Comparison of ENCODE assay signal across 8 cellular contexts in genomic region chr11:2382927-2383822, GRCh38. TPM values are rescaled to one million over a fixed set of nuclear protein-coding genes. Genes with fewer than 3 reads are reported as not detected.
DNase-seq lines count a peak whose midpoint lies in the region; ATAC-seq and TF ChIP-seq lines count a peak whose summit lies in the region.
"Had no signal": no experiment of that assay in that cellular context is flagged by ENCODE, and none has a peak within 500 bp of the region (broad histone marks: within the 10 kb centered on the region; RNA-seq: fewer than 3 reads in every experiment).

No MANE protein-coding gene starts in this region.

- H3K4me3 Mint-ChIP-seq in HFFc6 (peak overlapping the region; percentile 58), immature natural killer cell (peak overlapping the region in 3 of 5 donors; percentile 32 to 41 (median 38))

- ATAC-seq in HG02970 (IDR thresholded peaks at IDR 0.05; ENCODE audit: low FRiP score, unreplicated experiment) (no peak), GM21447 (IDR thresholded peaks at IDR 0.05; ENCODE audit: unreplicated experiment) (no peak)

- H3K4me1 ChIP-seq in ascending aorta = peaks cover 29 to 74% of the 10 kb centered on the region in 2 donors

- H3K27me3 Mint-ChIP-seq in HFFc6 (ENCODE audit: insufficient read depth) (peaks cover 5% of the 10 kb centered on the region; the same call in 1 of the 2 replicates), immature natural killer cell (ENCODE audit: low read depth in 3 of 3) (peaks cover 5 to 20% (median 17%) of the 10 kb centered on the region in 3 donors)

- no peaks in the 10 kb centered on the region for H3K9me3 Mint-ChIP-seq in HFFc6
- H3K9me3 Mint-ChIP-seq in immature natural killer cell = no peaks in the 10 kb centered on the region

- peak overlapping the region; percentile 86 for H3K27ac Mint-ChIP-seq in HFFc6
- peak overlapping the region; percentile 60 to 93 (median 81) for H3K27ac Mint-ChIP-seq in immature natural killer cell

- no peaks in the 10 kb centered on the region for H3K9me3 ChIP-seq in ascending aorta

- H3K27ac ChIP-seq in ascending aorta (peak overlapping the region; percentile 97 to 99), substantia nigra (ENCODE audit: low read depth, low read length, poor library complexity, severe bottlenecking) (peak overlapping the region; percentile 68)

- H3K4me1 Mint-ChIP-seq in HFFc6 (ENCODE audit: low read depth) (peaks cover 68% of the 10 kb centered on the region), immature natural killer cell (peaks cover 76 to 89% of the 10 kb centered on the region in 2 donors)

- H3K27me3 ChIP-seq in ascending aorta = no peaks in the 10 kb centered on the region

- TF ChIP-seq CTCF in HFFc6 (IDR thresholded peaks at IDR 0.05) (peak; percentile 52), ascending aorta (IDR thresholded peaks at IDR 0.05) (peak in 1 of 3 experiments; percentile 9)

- DNase-seq in HFFc6 (peak; percentile 66), ascending aorta (ENCODE audit: low spot score in 2 of 2) (peak in 1 of 2 donors; percentile 86), immature natural killer cell (no peak), substantia nigra (lab: John Stamatoyannopoulos, UW) (peak in 28 of 49 donors; percentile 17 to 75 (median 49)), posterior vena cava (ENCODE audit: low spot score) (no peak)
- DNase-seq: NCI-H146 had no signal

- peaks cover 6 to 9% of the 10 kb centered on the region in 2 donors for H3K36me3 ChIP-seq in ascending aorta

- H3K36me3 Mint-ChIP-seq in HFFc6 (ENCODE audit: low read depth) = 0 out of 2 replicates have a peak, but pooled peaks cover 5% of the 10 kb centered on the region
- no peaks in the 10 kb centered on the region for H3K36me3 Mint-ChIP-seq in immature natural killer cell

- intact Hi-C loops in ascending aorta (cut with DNase I) = no loop called here
- intact Hi-C loops in posterior vena cava (cut with DNase I) = loop anchor here in 1 of 2 donors (5.0 kb wide), 1 partner anchor 71 kb away; no protein-coding TSS in a partner anchor

- peak overlapping the region; percentile 25 to 28 for H3K4me3 ChIP-seq in ascending aorta

RNA-seq across cellular contexts. Expression of gene CD81, which starts 6.1 kb away (rescaled TPM):
- 100 to 1,000 TPM; 540 to 738 (median 627) TPM for total RNA-seq in HFFc6 (2021; fragmentation: NEBNext Ultra II Directional; extraction: Animal tissue kit (Norgen Biotek cat#: 25700))
- 801 TPM for total RNA-seq in ascending aorta
- polyA plus RNA-seq in immature natural killer cell = 10 to 100 TPM; 33.1 to 56.9 (median 49.7) TPM
- total RNA-seq in posterior vena cava = 100 to 1,000 TPM; 616 to 784 TPM

RNA-seq across cellular contexts. Expression of gene TSSC4, which starts 17.4 kb away (rescaled TPM):
- 10 to 100 TPM; 47.4 to 74.7 (median 62.8) TPM for total RNA-seq in HFFc6 (2021; fragmentation: NEBNext Ultra II Directional; extraction: Animal tissue kit (Norgen Biotek cat#: 25700))
- 183 TPM for total RNA-seq in ascending aorta
- polyA plus RNA-seq in immature natural killer cell = 100 to 1,000 TPM in 2 of 3 donors, 10 to 100 TPM in 1; 87.7 to 111 (median 108) TPM
- total RNA-seq in posterior vena cava = 10 to 100 TPM; 47.4 to 49.6 TPM

Comparison
In these comparisons a context has a peak if more than half of its experiments do, and no peak if none do; other contexts are left out.
1. DNase-seq: peak in HFFc6 (single experiment) and substantia nigra (28 of 49); none in immature natural killer cell (0 of 3) and posterior vena cava (single experiment).